ENCODE assay signal across 22 cellular contexts in the genomic region with DNA sequence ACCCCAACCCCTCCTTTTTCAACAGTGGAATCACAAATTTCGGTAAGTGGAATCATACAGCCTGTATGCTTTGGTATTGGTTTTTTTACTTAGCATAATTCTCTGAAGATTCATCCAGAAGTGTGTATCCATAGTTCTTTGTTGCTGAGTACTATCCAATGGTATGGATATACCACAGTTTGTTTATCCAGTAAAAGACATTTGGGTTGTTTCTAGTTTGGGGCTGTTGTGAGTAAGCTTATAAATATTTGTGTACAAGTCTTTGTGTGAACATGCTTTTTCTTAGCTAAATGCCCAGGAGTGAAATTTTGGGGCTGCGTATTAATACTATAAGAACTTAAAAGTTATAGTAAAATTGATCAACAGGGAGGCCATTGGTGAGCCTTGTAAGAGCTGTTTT. TPM values are rescaled to one million over a fixed set of nuclear protein-coding genes. Genes with fewer than 3 reads are reported as not detected.
A peak's percentile ranks its signal among the peaks of the same experiment; 100 is the strongest.
DNase-seq lines count a peak whose midpoint lies in the region; FAIRE-seq and TF ChIP-seq lines count a peak whose summit lies in the region.
"Had no signal": no experiment of that assay in that cellular context is flagged by ENCODE, and none has a peak within 500 bp of the region (broad histone marks: within the 10 kb centered on the region; RNA-seq: fewer than 3 reads in every experiment).

No MANE protein-coding gene starts in this region.

- H3K9ac ChIP-seq in mesenchymal stem cell (ENCODE audit: low read length) (no peak overlapping the region), neuronal stem cell (ENCODE audit: low read depth, low read length, poor library complexity) (no peak overlapping the region)
- H3K9ac ChIP-seq: BLaER1 had no signal

- no peaks in the 10 kb centered on the region for H3K27me3 Mint-ChIP-seq in mesothelial cell of epicardium (ENCODE audit: low read depth)
- H3K27me3 Mint-ChIP-seq: CD4-positive, alpha-beta memory T cell had no signal

- H3K4me1 Mint-ChIP-seq in mesothelial cell of epicardium, result no peaks in the 10 kb centered on the region
- H3K4me1 Mint-ChIP-seq: CD14-positive monocyte; CD4-positive, alpha-beta memory T cell had no signal

- DNase-seq in EL (peak; percentile 1), HCEC 1CT (peak; percentile 7), bronchial epithelial cell (ENCODE audit: low read depth) (peak; percentile 53), mesenchymal stem cell (peak; percentile 19), mesothelial cell of epicardium (ENCODE audit: low spot score in 2 of 2, unreplicated experiment in 2 of 2) (no peak), neuronal stem cell (ENCODE audit: low spot score) (no peak), WERI-Rb-1 (no peak)
- DNase-seq: 8988T; CD4-positive, alpha-beta memory T cell; DMS153; DMS79 had no signal

- H3K4me1 ChIP-seq in mesenchymal stem cell (ENCODE audit: control insufficient read depth, insufficient read depth, low read depth, low read length) (no peaks in the 10 kb centered on the region), neuronal stem cell (ENCODE audit: control insufficient read depth in 2 of 2, insufficient read depth in 1 of 2, low read depth in 1 of 2, low read length in 2 of 2) (no peaks in the 10 kb centered on the region)
- H3K4me1 ChIP-seq: HAP-1 had no signal

- H3K4me3 ChIP-seq in bronchial epithelial cell (ENCODE audit: low read depth, low read length) (no peak overlapping the region), mesenchymal stem cell (ENCODE audit: insufficient read depth in 1 of 2, low read depth in 1 of 2, low read length in 2 of 2) (no peak overlapping the region), neuronal stem cell (ENCODE audit: low read length in 2 of 2) (no peak overlapping the region), WERI-Rb-1 (ENCODE audit: low read depth, low read length) (no peak overlapping the region)
- H3K4me3 ChIP-seq: BLaER1, GM12878, HAP-1 had no signal

- H3K4ac ChIP-seq in mesenchymal stem cell (ENCODE audit: low read depth in 1 of 2, low read length in 2 of 2) (no peak overlapping the region), neuronal stem cell (ENCODE audit: low read length) (no peak overlapping the region)

- H2BK120ac ChIP-seq in mesenchymal stem cell (ENCODE audit: low read depth, low read length) (no peak overlapping the region), neuronal stem cell (ENCODE audit: low read depth, low read length) (no peak overlapping the region)

- 88% methylated on average over 1 of the region's 2 CpGs for WGBS in mesenchymal stem cell
- no CpG with 5 or more reads among the region's 2 CpGs for WGBS in neuronal stem cell (ENCODE audit: extremely low coverage in 2 of 2, insufficient read length in 2 of 2, insufficient replicate concordance in 1 of 2), 2 donors

- no peaks in the 10 kb centered on the region for H3K27me3 ChIP-seq in bronchial epithelial cell (ENCODE audit: control insufficient read depth, insufficient read depth, low read length)
- H3K27me3 ChIP-seq in mesenchymal stem cell (ENCODE audit: control insufficient read depth in 1 of 2, insufficient read depth in 1 of 2, low read length in 2 of 2), result no peaks in the 10 kb centered on the region
- no peaks in the 10 kb centered on the region for H3K27me3 ChIP-seq in neuronal stem cell (ENCODE audit: control insufficient read depth in 3 of 3, insufficient read depth in 3 of 3, low read depth in 1 of 3, low read length in 3 of 3)
- H3K27me3 ChIP-seq in WERI-Rb-1 (ENCODE audit: insufficient read depth, low read depth, severe bottlenecking), result no peaks in the 10 kb centered on the region
- H3K27me3 ChIP-seq: BLaER1 had no signal

- H3K4me2 ChIP-seq in mesenchymal stem cell (ENCODE audit: low read length, poor library complexity, severe bottlenecking) (no peak overlapping the region), neuronal stem cell (ENCODE audit: insufficient read depth, low read length, poor library complexity, severe bottlenecking) (no peak overlapping the region)
- H3K4me2 ChIP-seq: BLaER1 had no signal

- no peak overlapping the region for H2BK15ac ChIP-seq in mesenchymal stem cell (ENCODE audit: low read depth, poor library complexity, severe bottlenecking)
- no peak overlapping the region for H2BK15ac ChIP-seq in neuronal stem cell (ENCODE audit: low read length)

- TF ChIP-seq CTCF in bronchial epithelial cell (IDR thresholded peaks at IDR 0.05; ENCODE audit: insufficient read depth, low read length, severe bottlenecking), result no peak
- TF ChIP-seq CTCF in mesothelial cell of epicardium (IDR thresholded peaks at IDR 0.05; ENCODE audit: unreplicated experiment), result no peak
- TF ChIP-seq CTCF in WERI-Rb-1 (IDR thresholded peaks at IDR 0.05; ENCODE audit: low read depth, low read length), result no peak

- H3K9me3 ChIP-seq in mesenchymal stem cell (ENCODE audit: control insufficient read depth, low read length) (no peaks in the 10 kb centered on the region), neuronal stem cell (replicated peaks in 1 of 2; ENCODE audit: control insufficient read depth in 2 of 2, insufficient read depth in 1 of 2, low read depth in 1 of 2, low read length in 2 of 2) (no peaks in the 10 kb centered on the region), WERI-Rb-1 (ENCODE audit: severe bottlenecking) (no peaks in the 10 kb centered on the region)
- H3K9me3 ChIP-seq: HAP-1 had no signal

- H2BK12ac ChIP-seq in mesenchymal stem cell (ENCODE audit: low read length in 2 of 2), result no peak overlapping the region
- no peak overlapping the region for H2BK12ac ChIP-seq in neuronal stem cell (ENCODE audit: low read length)

- H2AFZ ChIP-seq in mesenchymal stem cell (ENCODE audit: low read depth, low read length) (no peak overlapping the region), neuronal stem cell (ENCODE audit: low read length) (no peak overlapping the region)

- no peak overlapping the region for H3K4me3 Mint-ChIP-seq in mesothelial cell of epicardium
- H3K4me3 Mint-ChIP-seq: CD14-positive monocyte; CD4-positive, alpha-beta memory T cell had no signal

- H3K14ac ChIP-seq in mesenchymal stem cell (ENCODE audit: low read length in 2 of 2), result no peak overlapping the region
- no peak overlapping the region for H3K14ac ChIP-seq in neuronal stem cell (ENCODE audit: low read length)

- no peaks in the 10 kb centered on the region for H3K79me1 ChIP-seq in mesenchymal stem cell (replicated peaks; ENCODE audit: low read length, poor library complexity, severe bottlenecking)
- H3K79me1 ChIP-seq in neuronal stem cell (ENCODE audit: low read depth, low read length), result no peaks in the 10 kb centered on the region

- H4K8ac ChIP-seq in mesenchymal stem cell (ENCODE audit: low read length) (no peak overlapping the region), neuronal stem cell (ENCODE audit: low read depth, low read length) (no peak overlapping the region)

- H3K23ac ChIP-seq in mesenchymal stem cell (ENCODE audit: low read length in 2 of 2) (no peak overlapping the region), neuronal stem cell (ENCODE audit: low read depth, low read length, poor library complexity) (no peak overlapping the region)

- H2AK5ac ChIP-seq in mesenchymal stem cell (ENCODE audit: low read length, severe bottlenecking) (no peak overlapping the region), neuronal stem cell (ENCODE audit: low read depth, low read length) (no peak overlapping the region)

- FAIRE-seq in bronchial epithelial cell (lab: Jason Lieb, UNC), result no peak
- FAIRE-seq: GM12878, GM19239 had no signal

- H3K18ac ChIP-seq in mesenchymal stem cell (ENCODE audit: low read depth in 1 of 2, low read length in 2 of 2) (no peak overlapping the region), neuronal stem cell (ENCODE audit: low read length) (no peak overlapping the region)

- no peak overlapping the region for H3K27ac Mint-ChIP-seq in mesothelial cell of epicardium
- H3K27ac Mint-ChIP-seq: CD14-positive monocyte; CD4-positive, alpha-beta memory T cell had no signal

- H3K9me3 Mint-ChIP-seq in mesothelial cell of epicardium, result peaks cover 22% of the 10 kb centered on the region
- H3K9me3 Mint-ChIP-seq: CD4-positive, alpha-beta memory T cell had no signal

- H3K36me3 Mint-ChIP-seq in mesothelial cell of epicardium, result no peaks in the 10 kb centered on the region
- H3K36me3 Mint-ChIP-seq: CD14-positive monocyte; CD4-positive, alpha-beta memory T cell had no signal

- H3K27ac ChIP-seq in mesenchymal stem cell (ENCODE audit: low read length, poor library complexity, severe bottlenecking) (no peak overlapping the region), neuronal stem cell (replicated peaks; ENCODE audit: low read length) (no peak overlapping the region), WERI-Rb-1 (no peak overlapping the region)
- H3K27ac ChIP-seq: BLaER1 had no signal

- no peak overlapping the region for H4K91ac ChIP-seq in mesenchymal stem cell (ENCODE audit: low read length)
- H4K91ac ChIP-seq in neuronal stem cell (ENCODE audit: low read depth, low read length, poor library complexity), result no peak overlapping the region

- H3K36me3 ChIP-seq in bronchial epithelial cell (ENCODE audit: control insufficient read depth, insufficient read depth, low read length) (no peaks in the 10 kb centered on the region), mesenchymal stem cell (ENCODE audit: control insufficient read depth in 1 of 2, insufficient read depth in 2 of 2, low read depth in 1 of 2, low read length in 2 of 2) (no peaks in the 10 kb centered on the region), neuronal stem cell (replicated peaks in 1 of 2; ENCODE audit: control insufficient read depth in 2 of 2, insufficient read depth in 2 of 2, low read length in 2 of 2) (no peaks in the 10 kb centered on the region), WERI-Rb-1 (no peaks in the 10 kb centered on the region)
- H3K36me3 ChIP-seq: BLaER1, HAP-1 had no signal

- H2BK5ac ChIP-seq in mesenchymal stem cell (ENCODE audit: low read depth, low read length, poor library complexity, severe bottlenecking), result no peak overlapping the region
- H2BK5ac ChIP-seq in neuronal stem cell (ENCODE audit: low read length), result no peak overlapping the region

RNA-seq across cellular contexts. Expression of a gene that starts 57.5 kb away (rescaled TPM):
- total RNA-seq in bronchial epithelial cell (not detected in 2 replicates), mesothelial cell of epicardium (not detected in 3 replicates)
- not detected for polyA plus RNA-seq in mesenchymal stem cell (2013, experiment 1 of 2)
- polyA plus RNA-seq in mesenchymal stem cell (2013, experiment 2 of 2), result not detected
- not detected for polyA plus RNA-seq in neuronal stem cell (2013, experiment 1 of 2)
- polyA plus RNA-seq in neuronal stem cell (2013, experiment 2 of 2), result not detected
- total RNA-seq: A673; CD4-positive, alpha-beta memory T cell; Daoy; G401; H4; HT-29 had no signal
- polyA plus RNA-seq: AG04450; CD14-positive monocyte; CD4-positive, alpha-beta memory T cell; GM12878 had no signal

Comparison
In these comparisons a context has a peak if more than half of its experiments do, and no peak if none do; other contexts are left out.
1. DNase-seq: peak in EL (single experiment), HCEC 1CT (single experiment), bronchial epithelial cell (single experiment) and mesenchymal stem cell (single experiment); none in mesothelial cell of epicardium (0 of 2), neuronal stem cell (single experiment) and WERI-Rb-1 (single experiment).